8 cellular contexts compared by ENCODE assay signal in genomic region chr5:88268414-88269184, GRCh38. TPM values are rescaled to one million over a fixed set of nuclear protein-coding genes. Genes with fewer than 3 reads are reported as not detected.
DNase-seq lines count a peak whose midpoint lies in the region; ATAC-seq and TF ChIP-seq lines count a peak whose summit lies in the region.

Gene TMEM161B, minus strand, starts transcription at chr5:88268845. Its CDS starts 122 bp downstream, at chr5:88268723.

- H3K4me3 Mint-ChIP-seq in activated B cell treated with CpG ODN at 0.5 μM for 24 hours, result peak within 1 kb of the TSS; percentile 100

- peak; percentile 100 for ATAC-seq in GM19035 (IDR thresholded peaks at IDR 0.05; ENCODE audit: unreplicated experiment)
- ATAC-seq in HG03342 (IDR thresholded peaks at IDR 0.05; ENCODE audit: unreplicated experiment), result peak; percentile 99
- ATAC-seq in activated B cell treated with CpG ODN at 0.5 μM for 24 hours (ENCODE audit: low read depth), result peak; percentile 99

- H3K4me3 ChIP-seq in AG10803 (ENCODE audit: low read length), result peak within 1 kb of the TSS; percentile 92

- H3K27me3 Mint-ChIP-seq in activated B cell treated with CpG ODN at 0.5 μM for 24 hours, result no peaks in the 10 kb centered on the region

- H3K36me3 Mint-ChIP-seq in activated B cell treated with CpG ODN at 0.5 μM for 24 hours (ENCODE audit: low read depth), result peaks cover 58% of the 10 kb centered on the region

- DNase-seq in AG10803 (ENCODE audit: low read depth) (peak; percentile 79), NCI-H345 treated with DMSO at 0.1 percent for 48 hours (lab: John Stamatoyannopoulos, UW; ENCODE audit: unreplicated experiment) (peak; percentile 81), activated B cell treated with CpG ODN at 0.5 μM for 24 hours (peak; percentile 83), caudate nucleus (lab: John Stamatoyannopoulos, UW) (peak in 60 of 61 donors; percentile 24 to 94 (median 78)), iris pigment epithelial cell (ENCODE audit: low read depth) (peak; percentile 87)
- DNase-seq in stimulated activated CD4-positive, alpha-beta T cell treated with anti-CD3 and anti-CD28 coated beads, Interleukin-12 subunit alpha, Interleukin-12 subunit beta, amount 100 ng/mL, for 24 hours (ENCODE audit: low read depth in 2 of 2), result peak; percentile 86 to 88

- intact Hi-C loops in activated B cell treated with CpG ODN at 0.5 μM for 24 hours (cut with micrococcal nuclease), result loop anchor here (1.0 to 5.0 kb wide), 5 partner anchors 17 to 1651 kb away; partner anchors contain the start of genes CCNH and COX7C

- H3K27ac Mint-ChIP-seq in activated B cell treated with CpG ODN at 0.5 μM for 24 hours, result peak within 1 kb of the TSS; percentile 96

- TF ChIP-seq CTCF in AG10803 (conservative IDR thresholded peaks at IDR 0.05; ENCODE audit: low read length), result no peak
- TF ChIP-seq CTCF in activated B cell treated with CpG ODN at 0.5 μM for 24 hours (IDR thresholded peaks at IDR 0.05), result no peak

- H3K27ac ChIP-seq in caudate nucleus (ENCODE audit: low read depth, low read length), result peak within 1 kb of the TSS; percentile 50

- POLR2A ChIA-PET in activated B cell treated with CpG ODN at 0.5 μM for 24 hours (lab: Charles Lee), result interaction anchor here (0.6 to 1.1 kb wide), 2 partner anchors 407 to 1174 kb away, joined by 3 read pairs; no protein-coding TSS in a partner anchor

- H3K4me1 Mint-ChIP-seq in activated B cell treated with CpG ODN at 0.5 μM for 24 hours, result peaks cover 48% of the 10 kb centered on the region

- CTCF ChIA-PET in activated B cell treated with CpG ODN at 0.5 μM for 24 hours (lab: Charles Lee), result no interaction called here

- H3K9me3 Mint-ChIP-seq in activated B cell treated with CpG ODN at 0.5 μM for 24 hours, result no peaks in the 10 kb centered on the region

RNA-seq across cellular contexts. Expression of gene TMEM161B, which starts in this region (rescaled TPM):
- total RNA-seq in activated B cell treated with CpG ODN at 0.5 μM for 24 hours, result 26.4 and 31.1 TPM in 2 replicates

Comparison
In these comparisons a context has a peak if more than half of its experiments do, and no peak if none do; other contexts are left out.
1. Peak in every context shown above with its lines: DNase-seq, ATAC-seq, H3K4me3 ChIP-seq and H3K27ac ChIP-seq.